Comparison of ENCODE assay signal across 11 cellular contexts in the genomic region with DNA sequence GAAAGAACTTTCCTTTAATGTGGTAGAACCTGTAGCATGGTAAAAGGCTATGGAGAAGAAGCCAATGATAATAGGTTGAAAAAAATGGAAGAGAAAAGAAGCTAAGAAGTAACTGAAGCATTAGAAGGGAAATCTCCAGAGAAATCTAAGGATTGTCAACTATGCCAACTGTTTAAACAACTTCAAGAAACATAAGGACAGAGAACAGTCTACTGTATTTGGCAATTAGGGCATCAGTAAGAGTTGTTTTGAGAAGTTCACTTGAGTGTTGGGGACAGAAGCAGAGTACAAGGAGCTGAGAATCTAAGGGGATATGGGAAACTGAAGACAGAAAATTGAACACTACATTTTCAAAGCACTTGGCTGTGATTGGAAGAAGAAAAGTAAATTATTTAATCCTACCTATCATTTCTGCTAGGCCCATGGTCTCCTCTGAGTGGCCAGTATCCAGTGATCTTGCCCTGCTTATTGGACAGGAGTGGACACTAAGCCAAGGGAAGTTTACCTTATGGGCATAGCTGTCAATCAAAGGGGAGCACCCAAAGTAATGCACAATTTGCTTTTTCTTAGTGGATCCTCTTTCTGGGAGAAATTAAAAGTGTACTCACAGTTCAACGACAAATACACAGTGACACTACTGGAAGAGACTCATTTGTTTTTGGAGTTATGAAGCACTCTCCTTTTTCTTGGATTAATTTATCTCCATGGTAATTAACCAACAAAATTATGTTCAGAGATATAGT. TPM values are rescaled to one million over a fixed set of nuclear protein-coding genes. Genes with fewer than 3 reads are reported as not detected.
DNase-seq lines count a peak whose midpoint lies in the region; ATAC-seq, FAIRE-seq and TF ChIP-seq lines count a peak whose summit lies in the region.
"Had no signal": no experiment of that assay in that cellular context is flagged by ENCODE, and none has a peak within 500 bp of the region (broad histone marks: within the 10 kb centered on the region; RNA-seq: fewer than 3 reads in every experiment).

No MANE protein-coding gene starts in this region.

- no peaks in the 10 kb centered on the region for H3K36me3 ChIP-seq in SK-N-MC (ENCODE audit: insufficient read depth, low read length)
- no peaks in the 10 kb centered on the region for H3K36me3 ChIP-seq in keratinocyte (ENCODE audit: control insufficient read depth in 2 of 2, extremely low read depth in 1 of 2, insufficient read depth in 2 of 2, low read length in 2 of 2)

- DNase-seq in A172 (ENCODE audit: low spot score) (peak; percentile 14), HFFc6 (peak; percentile 47), SK-N-MC (ENCODE audit: low read depth, low spot score) (no peak), keratinocyte (ENCODE audit: low read depth, low spot score) (no peak), endothelial cell (ENCODE audit: low spot score) (no peak), dedifferentiated amniotic fluid mesenchymal stem cell (ENCODE audit: extremely low spot score) (no peak), type B pancreatic cell (ENCODE audit: extremely low spot score, unreplicated experiment) (no peak)

- no peaks in the 10 kb centered on the region for H3K79me2 ChIP-seq in keratinocyte (ENCODE audit: control insufficient read depth, insufficient read depth, low read length)

- H3K4me3 Mint-ChIP-seq in HFFc6: no peak overlapping the region
- no peak overlapping the region for H3K4me3 Mint-ChIP-seq in endothelial cell (ENCODE audit: unreplicated experiment)
- no peak overlapping the region for H3K4me3 Mint-ChIP-seq in type B pancreatic cell
- H3K4me3 Mint-ChIP-seq: nephron had no signal

- peak overlapping the region; percentile 22 for H3K9ac ChIP-seq in SK-N-MC (ENCODE audit: insufficient read length)
- H3K9ac ChIP-seq in keratinocyte (ENCODE audit: control insufficient read depth, extremely low read depth, insufficient read depth, low read length): no peak overlapping the region

- H3K27me3 Mint-ChIP-seq in HFFc6 (ENCODE audit: insufficient read depth) (no peaks in the 10 kb centered on the region; the same call in 1 of the 2 replicates), endothelial cell (ENCODE audit: unreplicated experiment) (no peaks in the 10 kb centered on the region), type B pancreatic cell (no peaks in the 10 kb centered on the region)

- no peaks in the 10 kb centered on the region for H4K20me1 ChIP-seq in keratinocyte (ENCODE audit: control insufficient read depth, extremely low read depth, insufficient read depth, low read length)

- H2AFZ ChIP-seq in keratinocyte (ENCODE audit: control insufficient read depth, low read length): peak overlapping the region; percentile 53

- peak overlapping the region; percentile 56 for H3K4me3 ChIP-seq in SK-N-MC
- no peak overlapping the region for H3K4me3 ChIP-seq in keratinocyte (ENCODE audit: control insufficient read depth in 2 of 3, extremely low read depth in 1 of 3, insufficient read depth in 2 of 3, low read depth in 1 of 3, low read length in 3 of 3)

- no peak for TF ChIP-seq CTCF in HFFc6 (IDR thresholded peaks at IDR 0.05)
- TF ChIP-seq CTCF in keratinocyte (optimal IDR thresholded peaks at IDR 0.05 in 1 of 3, IDR thresholded peaks at IDR 0.05 in 1 of 3, conservative IDR thresholded peaks at IDR 0.05 in 1 of 3; ENCODE audit: extremely low read depth in 1 of 3, insufficient read depth in 2 of 3, low read length in 3 of 3): no peak
- no peak for TF ChIP-seq CTCF in endothelial cell (IDR thresholded peaks at IDR 0.05; ENCODE audit: unreplicated experiment)
- TF ChIP-seq CTCF in type B pancreatic cell (conservative IDR thresholded peaks at IDR 0.05): no peak

- no peak overlapping the region for H3K27ac Mint-ChIP-seq in HFFc6
- no peak overlapping the region for H3K27ac Mint-ChIP-seq in endothelial cell (ENCODE audit: unreplicated experiment)
- H3K27ac Mint-ChIP-seq in type B pancreatic cell: no peak overlapping the region
- H3K27ac Mint-ChIP-seq: nephron had no signal

- H3K9me3 ChIP-seq in SK-N-MC (ENCODE audit: low read depth, low read length) (no peaks in the 10 kb centered on the region), keratinocyte (ENCODE audit: control insufficient read depth, low read depth, low read length) (no peaks in the 10 kb centered on the region)

- H3K27ac ChIP-seq in SK-N-MC: peak overlapping the region; percentile 97
- H3K27ac ChIP-seq in keratinocyte (ENCODE audit: control insufficient read depth, insufficient read depth, low read length): peak overlapping the region; percentile 82
- H3K27ac ChIP-seq: VCaP had no signal

- no peak for FAIRE-seq in keratinocyte (lab: Jason Lieb, UNC)
- FAIRE-seq: GM19239 had no signal

- peaks cover 30% of the 10 kb centered on the region for H3K36me3 Mint-ChIP-seq in HFFc6 (ENCODE audit: low read depth)
- H3K36me3 Mint-ChIP-seq in endothelial cell (ENCODE audit: low read depth, unreplicated experiment): no peaks in the 10 kb centered on the region
- no peaks in the 10 kb centered on the region for H3K36me3 Mint-ChIP-seq in type B pancreatic cell

- H3K9me3 Mint-ChIP-seq in HFFc6: peaks cover 4% of the 10 kb centered on the region
- H3K9me3 Mint-ChIP-seq in endothelial cell (ENCODE audit: unreplicated experiment): no peaks in the 10 kb centered on the region
- no peaks in the 10 kb centered on the region for H3K9me3 Mint-ChIP-seq in type B pancreatic cell
- H3K9me3 Mint-ChIP-seq: nephron had no signal

- dilution Hi-C loops in keratinocyte (cut with MboI; ENCODE audit: extremely low pct_ligation_motif_present, low sequenced_read_pairs): no loop called here

- no peak for ATAC-seq in GM19351 (IDR thresholded peaks at IDR 0.05; ENCODE audit: unreplicated experiment)

- H3K27me3 ChIP-seq in keratinocyte (ENCODE audit: control insufficient read depth, extremely low read depth, insufficient read depth, low read length): no peaks in the 10 kb centered on the region

- H3K4me1 ChIP-seq in keratinocyte (ENCODE audit: control insufficient read depth, extremely low read depth, insufficient read depth, low read length): peaks cover 23% of the 10 kb centered on the region

- H3K4me1 Mint-ChIP-seq in HFFc6 (ENCODE audit: low read depth) (peaks cover 12% of the 10 kb centered on the region), endothelial cell (ENCODE audit: unreplicated experiment) (no peaks in the 10 kb centered on the region), type B pancreatic cell (ENCODE audit: unreplicated experiment) (no peaks in the 10 kb centered on the region)
- H3K4me1 Mint-ChIP-seq: nephron had no signal

- peak overlapping the region; percentile 72 for H3K4me2 ChIP-seq in keratinocyte (ENCODE audit: control insufficient read depth, extremely low read depth, insufficient read depth, low read depth, low read length)

- no peaks in the 10 kb centered on the region for H3K9me1 ChIP-seq in keratinocyte (ENCODE audit: control insufficient read depth, extremely low read depth, insufficient read depth, low read length)

RNA-seq across cellular contexts. Expression of a gene that starts 56.5 kb away (rescaled TPM):
- 20.6 TPM in 2 replicates for total RNA-seq in A172 (2014; rRNA removed; shearing (Covaris generic))
- total RNA-seq in HFFc6 (2021; fragmentation: NEBNext Ultra II Directional; extraction: Animal tissue kit (Norgen Biotek cat#: 25700)): 100 to 1,000 TPM; 109 to 154 (median 119) TPM
- 8.3 to 10.9 TPM (median 10.6 TPM) in 3 replicates for polyA plus RNA-seq in keratinocyte
- polyA plus RNA-seq in keratinocyte (2011; ENCODE audit: low read depth): 2.3 TPM
- polyA plus RNA-seq in keratinocyte (2011; cell fraction: cytosol; rRNA removed): 8.5 and 8.7 TPM in 2 replicates
- polyA plus RNA-seq in keratinocyte (2011; cell fraction: nucleus; rRNA removed): 9.9 and 10.5 TPM in 2 replicates
- 7.2 and 15.5 TPM in 2 replicates for polyA plus RNA-seq in keratinocyte (2012; ENCODE audit: low replicate concordance)
- 3.0 to 4.3 TPM (median 3.5 TPM) in 3 replicates for polyA minus RNA-seq in keratinocyte
- polyA minus RNA-seq in keratinocyte (2011; cell fraction: cytosol; rRNA and poly(A)+ RNA removed): 14.6 TPM
- 6.7 and 8.7 TPM in 2 replicates for polyA minus RNA-seq in keratinocyte (2011; cell fraction: nucleus; rRNA and poly(A)+ RNA removed)
- 43.4 TPM for total RNA-seq in endothelial cell (ENCODE audit: unreplicated experiment)
- total RNA-seq in type B pancreatic cell (ENCODE audit: low replicate concordance): 17.9 and 30.2 TPM in 2 replicates

Comparison
In these comparisons a context has a peak if more than half of its experiments do, and no peak if none do; other contexts are left out.
1. DNase-seq: peak in A172 (single experiment) and HFFc6 (single experiment); none in SK-N-MC (single experiment), keratinocyte (single experiment), endothelial cell (single experiment), dedifferentiated amniotic fluid mesenchymal stem cell (single experiment) and type B pancreatic cell (single experiment).